ENCODE assay signal across 16 cellular contexts in genomic region chr13:111099292-111099691, GRCh38. TPM values are rescaled to one million over a fixed set of nuclear protein-coding genes. Genes with fewer than 3 reads are reported as not detected.
A peak's percentile ranks its signal among the peaks of the same experiment; 100 is the strongest.
DNase-seq lines count a peak whose midpoint lies in the region; ATAC-seq, FAIRE-seq and TF ChIP-seq lines count a peak whose summit lies in the region.
"Had no signal": no experiment of that assay in that cellular context is flagged by ENCODE, and none has a peak within 500 bp of the region (broad histone marks: within the 10 kb centered on the region; RNA-seq: fewer than 3 reads in every experiment).

No MANE protein-coding gene starts in this region.

- H3K36me3 ChIP-seq in HCT116 (ENCODE audit: control insufficient read depth in 1 of 2, insufficient read depth in 2 of 2, low read length in 2 of 2) (no peaks in the 10 kb centered on the region), OCI-LY3 (replicated peaks; ENCODE audit: low read depth, low read length) (no peaks in the 10 kb centered on the region), bronchial epithelial cell (ENCODE audit: control insufficient read depth, insufficient read depth, low read length) (no peaks in the 10 kb centered on the region), upper lobe of right lung (no peaks in the 10 kb centered on the region)
- H3K36me3 ChIP-seq: HAP-1, Peyer's patch had no signal

- CTCF ChIA-PET in HCT116 (lab: Charles Lee), result interaction anchor here (1.3 kb wide), 1 partner anchor 31 kb away, joined by 7 read pairs; no protein-coding TSS in a partner anchor

- H3K9me3 ChIP-seq in HCT116 (ENCODE audit: control insufficient read depth in 1 of 2, insufficient read depth in 1 of 2, low read depth in 1 of 2, low read length in 2 of 2) (peaks cover 0 to 4% of the 10 kb centered on the region in 2 experiments; a peak in 1 of 4 replicates), OCI-LY3 (ENCODE audit: insufficient read depth, low read length) (no peaks in the 10 kb centered on the region), upper lobe of right lung (no peaks in the 10 kb centered on the region)
- H3K9me3 ChIP-seq: HAP-1 had no signal

- TF ChIP-seq RAD21 in HCT116 (IDR thresholded peaks at IDR 0.05; ENCODE audit: low read depth), result no peak

- H3K79me2 ChIP-seq in HCT116 (ENCODE audit: insufficient read depth, low read length) (no peaks in the 10 kb centered on the region), OCI-LY3 (ENCODE audit: low read length) (no peaks in the 10 kb centered on the region)

- no peak for TF ChIP-seq POLR2A in HCT116 (IDR thresholded peaks at IDR 0.05; ENCODE audit: borderline replicate concordance, extremely low read depth, insufficient read depth, insufficient read length)

- H3K4me2 ChIP-seq in HCT116 (ENCODE audit: low read length), result no peak overlapping the region
- no peak overlapping the region for H3K4me2 ChIP-seq in OCI-LY3 (ENCODE audit: low read length)

- DNase-seq in HCT116 (ENCODE audit: low read depth, low spot score) (no peak), bronchial epithelial cell (ENCODE audit: low read depth) (peak; percentile 17), upper lobe of right lung (no peak), NCI-H774 (lab: John Stamatoyannopoulos, UW) (no peak), HuH-7.5 (ENCODE audit: low spot score) (no peak)
- DNase-seq: Caco-2, DMS153, NCI-H1048, NCI-H1436 treated with DMSO at 0.1 percent for 48 hours, NCI-H2029 treated with DMSO at 0.1 percent for 48 hours, NCI-H510A, Peyer's patch had no signal

- BruUV-seq in HCT116 (replicated peaks; lab: Mats Ljungman, UMichigan), result no TSS peak

- intact Hi-C loops in HCT116 (cut with micrococcal nuclease) (no loop called here), upper lobe of right lung (cut with DNase I) (no loop called here)

- H3K27ac ChIP-seq in HCT116 (ENCODE audit: low read depth, low read length) (no peak overlapping the region), OCI-LY3 (ENCODE audit: low read length) (no peak overlapping the region), upper lobe of right lung (no peak overlapping the region)
- H3K27ac ChIP-seq: Peyer's patch had no signal

- H3K9me2 ChIP-seq in HCT116 (ENCODE audit: insufficient read depth), result no peaks in the 10 kb centered on the region

- RAD21 ChIA-PET in HCT116 (lab: Charles Lee; ENCODE audit: low non-redundant PET in 1 of 2, low total read pairs in 2 of 2, uncharacterized antibody in 2 of 2, unreplicated experiment in 2 of 2), result no interaction called here

- FAIRE-seq in bronchial epithelial cell (lab: Jason Lieb, UNC), result no peak
- FAIRE-seq: HTR-8/SVneo had no signal

- peaks cover 32% of the 10 kb centered on the region for H3K27me3 ChIP-seq in HCT116 (ENCODE audit: insufficient read depth, low read length)
- H3K27me3 ChIP-seq in OCI-LY3 (ENCODE audit: low read depth, low read length), result peaks cover 35% of the 10 kb centered on the region
- no peaks in the 10 kb centered on the region for H3K27me3 ChIP-seq in bronchial epithelial cell (ENCODE audit: control insufficient read depth, insufficient read depth, low read length)
- peaks cover 14% of the 10 kb centered on the region for H3K27me3 ChIP-seq in upper lobe of right lung
- H3K27me3 ChIP-seq: Peyer's patch had no signal

- H3K9ac ChIP-seq in HCT116 (ENCODE audit: low read length) (no peak overlapping the region), OCI-LY3 (ENCODE audit: low read length) (no peak overlapping the region)

- POLR2A ChIA-PET in HCT116 (lab: Charles Lee), result no interaction called here

- H3K4me1 ChIP-seq in HCT116 (ENCODE audit: control insufficient read depth in 1 of 2, insufficient read depth in 2 of 2, low read length in 2 of 2), result no peaks in the 10 kb centered on the region
- no peaks in the 10 kb centered on the region for H3K4me1 ChIP-seq in OCI-LY3 (ENCODE audit: low read length)
- H3K4me1 ChIP-seq in upper lobe of right lung, result no peaks in the 10 kb centered on the region
- H3K4me1 ChIP-seq: Caco-2, HAP-1, Peyer's patch had no signal

- no peak overlapping the region for H2AFZ ChIP-seq in HCT116 (ENCODE audit: low read depth, low read length, poor library complexity, severe bottlenecking)
- H2AFZ ChIP-seq in OCI-LY3 (ENCODE audit: low read depth, low read length), result no peak overlapping the region

- peak in 1 of 3 experiments; percentile 37; a peak in 2 of 6 replicates for TF ChIP-seq CTCF in HCT116 (IDR thresholded peaks at IDR 0.05 in 2 of 3, conservative IDR thresholded peaks at IDR 0.05 in 1 of 3; ENCODE audit: borderline replicate concordance in 1 of 3, insufficient read depth in 1 of 3, low read depth in 2 of 3, low read length in 2 of 3)
- 0 out of 2 replicates have a peak, but pooled peaks have one; percentile 7 for TF ChIP-seq CTCF in OCI-LY3 (IDR thresholded peaks at IDR 0.05; ENCODE audit: low read depth, low read length)
- TF ChIP-seq CTCF in bronchial epithelial cell (IDR thresholded peaks at IDR 0.05; ENCODE audit: insufficient read depth, low read length, severe bottlenecking), result no peak
- no peak for TF ChIP-seq CTCF in upper lobe of right lung (IDR thresholded peaks at IDR 0.05)

- H3K4me3 ChIP-seq in HCT116 (replicated peaks in 1 of 2; ENCODE audit: low read depth in 1 of 2, low read length in 2 of 2) (no peak overlapping the region), OCI-LY3 (ENCODE audit: low read length) (no peak overlapping the region), bronchial epithelial cell (ENCODE audit: low read depth, low read length) (no peak overlapping the region), upper lobe of right lung (no peak overlapping the region)
- H3K4me3 ChIP-seq: HAP-1, Peyer's patch had no signal

- no peaks in the 10 kb centered on the region for H4K20me1 ChIP-seq in HCT116 (ENCODE audit: insufficient read depth)
- H4K20me1 ChIP-seq in OCI-LY3 (ENCODE audit: insufficient read depth, low read length), result no peaks in the 10 kb centered on the region

- peak; percentile 76 for ATAC-seq in HCT116
- ATAC-seq in upper lobe of right lung, result peak; percentile 28
- no peak for ATAC-seq in HG03432 (IDR thresholded peaks at IDR 0.05; ENCODE audit: unreplicated experiment)

TF ChIP-seq in HCT116, 20 proteins besides CTCF, POLR2A, EP300 and RAD21:
- no peak for TF ChIP-seq SP1 (IDR thresholded peaks at IDR 0.05; ENCODE audit: low read depth)
- no peak for TF ChIP-seq EZH2 (IDR thresholded peaks at IDR 0.05)
- no peak for TF ChIP-seq ZBTB33 (IDR thresholded peaks at IDR 0.05; ENCODE audit: extremely low read depth, insufficient replicate concordance, low read length)
- no peak for TF ChIP-seq EGR1 (IDR thresholded peaks at IDR 0.05; ENCODE audit: low read depth)
- no peak for TF ChIP-seq CBX3 (IDR thresholded peaks at IDR 0.05; ENCODE audit: low read depth)
- TF ChIP-seq CEBPB (IDR thresholded peaks at IDR 0.05; ENCODE audit: low read depth), result no peak
- TF ChIP-seq ZNF274 (IDR thresholded peaks at IDR 0.05; ENCODE audit: low read depth, low read length), result no peak
- no peak for TF ChIP-seq SIN3A (IDR thresholded peaks at IDR 0.05; ENCODE audit: low read depth)
- TF ChIP-seq YY1 (IDR thresholded peaks at IDR 0.05; ENCODE audit: extremely low read depth, insufficient replicate concordance, low read depth, low read length), result no peak
- no peak for TF ChIP-seq EZH2phosphoT487 (IDR thresholded peaks at IDR 0.05; ENCODE audit: borderline replicate concordance)
- TF ChIP-seq MAX (IDR thresholded peaks at IDR 0.05), result no peak

RNA-seq across cellular contexts. Expression of gene ARHGEF7, which starts 15.8 kb away (rescaled TPM):
- 46.2 TPM for total RNA-seq in HCT116 (2021; ENCODE audit: unreplicated experiment)
- 30.0 and 30.6 TPM in 2 replicates for polyA plus RNA-seq in HCT116 (2012)
- 26.2 and 31.6 TPM in 2 replicates for total RNA-seq in bronchial epithelial cell
- 63.2 TPM for total RNA-seq in upper lobe of right lung
